In the genomic region with DNA sequence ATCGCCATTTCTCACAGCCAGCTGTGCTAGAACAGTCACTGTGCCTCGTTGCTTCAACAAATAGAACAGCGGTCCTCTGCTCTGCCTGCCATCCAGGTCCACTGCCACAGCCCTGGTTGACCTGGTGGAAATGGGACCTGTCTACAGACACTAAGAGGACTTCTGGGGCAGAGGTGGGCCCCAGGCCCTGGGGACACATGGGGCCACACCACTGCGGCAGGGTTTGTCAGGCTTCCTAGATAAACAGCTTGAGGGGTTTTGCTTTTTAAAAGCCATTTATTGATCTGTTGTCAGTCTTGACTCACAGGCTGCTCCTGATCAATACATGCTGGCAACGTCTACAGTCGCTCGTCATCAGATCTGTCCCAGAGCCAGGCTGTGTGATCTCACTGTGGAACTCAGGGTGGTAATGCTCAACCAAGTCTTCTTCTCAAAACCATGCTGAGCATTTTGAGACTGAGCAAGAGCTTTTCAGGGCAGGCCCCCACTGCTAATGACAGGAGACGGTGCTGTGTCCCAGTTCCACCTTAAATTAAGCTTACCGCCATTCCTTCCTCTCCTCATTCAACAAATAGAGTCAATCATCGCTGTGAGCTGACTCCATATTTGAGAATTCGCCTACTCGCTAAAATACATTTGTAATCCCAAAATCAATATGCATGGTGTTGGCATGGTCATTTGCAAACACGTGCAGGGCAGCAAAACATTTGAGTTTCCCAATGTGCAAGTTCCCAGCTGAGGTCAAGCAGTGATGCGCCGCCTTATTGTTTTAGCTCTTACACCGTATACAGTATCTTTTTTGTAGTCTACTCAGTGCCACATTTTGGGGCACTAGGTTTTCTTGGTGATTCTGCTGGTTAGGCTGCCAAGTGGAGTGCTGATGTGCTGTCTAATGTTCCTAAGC, we compare ENCODE assay signal across 1 cellular context.
TF ChIP-seq lines count a peak whose summit lies in the region.

No MANE protein-coding gene starts in this region.

TF ChIP-seq in HepG2, 621 proteins besides CTCF, POLR2A, EP300 and RAD21 (continues in another document):
- TF ChIP-seq, protein P1, sequence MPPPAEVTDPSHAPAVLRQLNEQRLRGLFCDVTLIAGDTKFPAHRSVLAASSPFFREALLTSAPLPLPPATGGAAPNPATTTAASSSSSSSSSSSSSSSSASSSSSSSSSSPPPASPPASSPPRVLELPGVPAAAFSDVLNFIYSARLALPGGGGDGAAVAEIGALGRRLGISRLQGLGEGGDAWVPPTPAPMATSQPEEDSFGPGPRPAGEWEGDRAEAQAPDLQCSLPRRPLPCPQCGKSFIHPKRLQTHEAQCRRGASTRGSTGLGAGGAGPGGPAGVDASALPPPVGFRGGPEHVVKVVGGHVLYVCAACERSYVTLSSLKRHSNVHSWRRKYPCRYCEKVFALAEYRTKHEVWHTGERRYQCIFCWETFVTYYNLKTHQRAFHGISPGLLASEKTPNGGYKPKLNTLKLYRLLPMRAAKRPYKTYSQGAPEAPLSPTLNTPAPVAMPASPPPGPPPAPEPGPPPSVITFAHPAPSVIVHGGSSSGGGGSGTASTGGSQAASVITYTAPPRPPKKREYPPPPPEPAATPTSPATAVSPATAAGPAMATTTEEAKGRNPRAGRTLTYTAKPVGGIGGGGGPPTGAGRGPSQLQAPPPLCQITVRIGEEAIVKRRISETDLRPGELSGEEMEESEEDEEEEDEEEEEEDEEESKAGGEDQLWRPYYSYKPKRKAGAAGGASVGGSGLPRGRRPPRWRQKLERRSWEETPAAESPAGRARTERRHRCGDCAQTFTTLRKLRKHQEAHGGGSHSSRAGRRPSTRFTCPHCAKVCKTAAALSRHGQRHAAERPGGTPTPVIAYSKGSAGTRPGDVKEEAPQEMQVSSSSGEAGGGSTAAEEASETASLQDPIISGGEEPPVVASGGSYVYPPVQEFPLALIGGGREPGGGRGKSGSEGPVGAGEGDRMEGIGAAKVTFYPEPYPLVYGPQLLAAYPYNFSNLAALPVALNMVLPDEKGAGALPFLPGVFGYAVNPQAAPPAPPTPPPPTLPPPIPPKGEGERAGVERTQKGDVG (CRISPR knock-in tag; IDR thresholded peaks at IDR 0.05; ENCODE audit: borderline replicate concordance) = peak; percentile 67
- TF ChIP-seq FOXJ3 (CRISPR knock-in tag; IDR thresholded peaks at IDR 0.05; ENCODE audit: borderline replicate concordance) = peak; percentile 61; the same call in 1 of the 2 replicates
- peak; percentile 55 for TF ChIP-seq TCF7 (IDR thresholded peaks at IDR 0.05; ENCODE audit: low read depth)
- peak; percentile 77; the same call in 1 of the 2 replicates for TF ChIP-seq ZNF317 (CRISPR knock-in tag; IDR thresholded peaks at IDR 0.05)
- TF ChIP-seq, protein P2, sequence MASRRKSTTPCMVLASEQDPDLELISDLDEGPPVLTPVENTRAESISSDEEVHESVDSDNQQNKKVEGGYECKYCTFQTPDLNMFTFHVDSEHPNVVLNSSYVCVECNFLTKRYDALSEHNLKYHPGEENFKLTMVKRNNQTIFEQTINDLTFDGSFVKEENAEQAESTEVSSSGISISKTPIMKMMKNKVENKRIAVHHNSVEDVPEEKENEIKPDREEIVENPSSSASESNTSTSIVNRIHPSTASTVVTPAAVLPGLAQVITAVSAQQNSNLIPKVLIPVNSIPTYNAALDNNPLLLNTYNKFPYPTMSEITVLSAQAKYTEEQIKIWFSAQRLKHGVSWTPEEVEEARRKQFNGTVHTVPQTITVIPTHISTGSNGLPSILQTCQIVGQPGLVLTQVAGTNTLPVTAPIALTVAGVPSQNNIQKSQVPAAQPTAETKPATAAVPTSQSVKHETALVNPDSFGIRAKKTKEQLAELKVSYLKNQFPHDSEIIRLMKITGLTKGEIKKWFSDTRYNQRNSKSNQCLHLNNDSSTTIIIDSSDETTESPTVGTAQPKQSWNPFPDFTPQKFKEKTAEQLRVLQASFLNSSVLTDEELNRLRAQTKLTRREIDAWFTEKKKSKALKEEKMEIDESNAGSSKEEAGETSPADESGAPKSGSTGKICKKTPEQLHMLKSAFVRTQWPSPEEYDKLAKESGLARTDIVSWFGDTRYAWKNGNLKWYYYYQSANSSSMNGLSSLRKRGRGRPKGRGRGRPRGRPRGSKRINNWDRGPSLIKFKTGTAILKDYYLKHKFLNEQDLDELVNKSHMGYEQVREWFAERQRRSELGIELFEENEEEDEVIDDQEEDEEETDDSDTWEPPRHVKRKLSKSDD (CRISPR knock-in tag; IDR thresholded peaks at IDR 0.05; ENCODE audit: low read depth) = 0 out of 2 replicates have a peak, but pooled peaks have one; percentile 12
- TF ChIP-seq, protein P3, sequence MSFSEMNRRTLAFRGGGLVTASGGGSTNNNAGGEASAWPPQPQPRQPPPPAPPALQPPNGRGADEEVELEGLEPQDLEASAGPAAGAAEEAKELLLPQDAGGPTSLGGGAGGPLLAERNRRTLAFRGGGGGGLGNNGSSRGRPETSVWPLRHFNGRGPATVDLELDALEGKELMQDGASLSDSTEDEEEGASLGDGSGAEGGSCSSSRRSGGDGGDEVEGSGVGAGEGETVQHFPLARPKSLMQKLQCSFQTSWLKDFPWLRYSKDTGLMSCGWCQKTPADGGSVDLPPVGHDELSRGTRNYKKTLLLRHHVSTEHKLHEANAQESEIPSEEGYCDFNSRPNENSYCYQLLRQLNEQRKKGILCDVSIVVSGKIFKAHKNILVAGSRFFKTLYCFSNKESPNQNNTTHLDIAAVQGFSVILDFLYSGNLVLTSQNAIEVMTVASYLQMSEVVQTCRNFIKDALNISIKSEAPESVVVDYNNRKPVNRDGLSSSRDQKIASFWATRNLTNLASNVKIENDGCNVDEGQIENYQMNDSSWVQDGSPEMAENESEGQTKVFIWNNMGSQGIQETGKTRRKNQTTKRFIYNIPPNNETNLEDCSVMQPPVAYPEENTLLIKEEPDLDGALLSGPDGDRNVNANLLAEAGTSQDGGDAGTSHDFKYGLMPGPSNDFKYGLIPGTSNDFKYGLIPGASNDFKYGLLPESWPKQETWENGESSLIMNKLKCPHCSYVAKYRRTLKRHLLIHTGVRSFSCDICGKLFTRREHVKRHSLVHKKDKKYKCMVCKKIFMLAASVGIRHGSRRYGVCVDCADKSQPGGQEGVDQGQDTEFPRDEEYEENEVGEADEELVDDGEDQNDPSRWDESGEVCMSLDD (CRISPR knock-in tag; IDR thresholded peaks at IDR 0.05; ENCODE audit: borderline replicate concordance) = no peak
- TF ChIP-seq, protein P4, sequence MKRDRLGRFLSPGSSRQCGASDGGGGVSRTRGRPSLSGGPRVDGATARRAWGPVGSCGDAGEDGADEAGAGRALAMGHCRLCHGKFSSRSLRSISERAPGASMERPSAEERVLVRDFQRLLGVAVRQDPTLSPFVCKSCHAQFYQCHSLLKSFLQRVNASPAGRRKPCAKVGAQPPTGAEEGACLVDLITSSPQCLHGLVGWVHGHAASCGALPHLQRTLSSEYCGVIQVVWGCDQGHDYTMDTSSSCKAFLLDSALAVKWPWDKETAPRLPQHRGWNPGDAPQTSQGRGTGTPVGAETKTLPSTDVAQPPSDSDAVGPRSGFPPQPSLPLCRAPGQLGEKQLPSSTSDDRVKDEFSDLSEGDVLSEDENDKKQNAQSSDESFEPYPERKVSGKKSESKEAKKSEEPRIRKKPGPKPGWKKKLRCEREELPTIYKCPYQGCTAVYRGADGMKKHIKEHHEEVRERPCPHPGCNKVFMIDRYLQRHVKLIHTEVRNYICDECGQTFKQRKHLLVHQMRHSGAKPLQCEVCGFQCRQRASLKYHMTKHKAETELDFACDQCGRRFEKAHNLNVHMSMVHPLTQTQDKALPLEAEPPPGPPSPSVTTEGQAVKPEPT (CRISPR knock-in tag; IDR thresholded peaks at IDR 0.05; ENCODE audit: low read depth) = peak; percentile 54
- TF ChIP-seq PHF21A (CRISPR knock-in tag; IDR thresholded peaks at IDR 0.05) = peak; percentile 43; the same call in 1 of the 2 replicates
- 0 out of 2 replicates have a peak, but pooled peaks have one; percentile 17 for TF ChIP-seq ARHGAP35 (CRISPR knock-in tag; IDR thresholded peaks at IDR 0.05; ENCODE audit: borderline replicate concordance)
- no peak for TF ChIP-seq ZNF614 (CRISPR knock-in tag; IDR thresholded peaks at IDR 0.05; ENCODE audit: borderline replicate concordance)
- TF ChIP-seq ZNF24 (IDR thresholded peaks at IDR 0.05) = no peak
- TF ChIP-seq, protein P5, sequence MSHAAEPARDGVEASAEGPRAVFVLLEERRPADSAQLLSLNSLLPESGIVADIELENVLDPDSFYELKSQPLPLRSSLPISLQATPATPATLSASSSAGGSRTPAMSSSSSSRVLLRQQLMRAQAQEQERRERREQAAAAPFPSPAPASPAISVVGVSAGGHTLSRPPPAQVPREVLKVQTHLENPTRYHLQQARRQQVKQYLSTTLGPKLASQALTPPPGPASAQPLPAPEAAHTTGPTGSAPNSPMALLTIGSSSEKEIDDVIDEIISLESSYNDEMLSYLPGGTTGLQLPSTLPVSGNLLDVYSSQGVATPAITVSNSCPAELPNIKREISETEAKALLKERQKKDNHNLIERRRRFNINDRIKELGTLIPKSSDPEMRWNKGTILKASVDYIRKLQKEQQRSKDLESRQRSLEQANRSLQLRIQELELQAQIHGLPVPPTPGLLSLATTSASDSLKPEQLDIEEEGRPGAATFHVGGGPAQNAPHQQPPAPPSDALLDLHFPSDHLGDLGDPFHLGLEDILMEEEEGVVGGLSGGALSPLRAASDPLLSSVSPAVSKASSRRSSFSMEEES (CRISPR knock-in tag; IDR thresholded peaks at IDR 0.05) = no peak
- no peak for TF ChIP-seq NFKBIZ (CRISPR knock-in tag; IDR thresholded peaks at IDR 0.05)
- 0 out of 2 replicates have a peak, but pooled peaks have one; percentile 47 for TF ChIP-seq ARID2 (CRISPR knock-in tag; IDR thresholded peaks at IDR 0.05; ENCODE audit: borderline replicate concordance)
- TF ChIP-seq, protein P6, sequence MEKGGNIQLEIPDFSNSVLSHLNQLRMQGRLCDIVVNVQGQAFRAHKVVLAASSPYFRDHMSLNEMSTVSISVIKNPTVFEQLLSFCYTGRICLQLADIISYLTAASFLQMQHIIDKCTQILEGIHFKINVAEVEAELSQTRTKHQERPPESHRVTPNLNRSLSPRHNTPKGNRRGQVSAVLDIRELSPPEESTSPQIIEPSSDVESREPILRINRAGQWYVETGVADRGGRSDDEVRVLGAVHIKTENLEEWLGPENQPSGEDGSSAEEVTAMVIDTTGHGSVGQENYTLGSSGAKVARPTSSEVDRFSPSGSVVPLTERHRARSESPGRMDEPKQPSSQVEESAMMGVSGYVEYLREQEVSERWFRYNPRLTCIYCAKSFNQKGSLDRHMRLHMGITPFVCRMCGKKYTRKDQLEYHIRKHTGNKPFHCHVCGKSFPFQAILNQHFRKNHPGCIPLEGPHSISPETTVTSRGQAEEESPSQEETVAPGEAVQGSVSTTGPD (CRISPR knock-in tag; IDR thresholded peaks at IDR 0.05) = peak; percentile 66; the same call in 1 of the 2 replicates
- TF ChIP-seq MIER3 (CRISPR knock-in tag; IDR thresholded peaks at IDR 0.05; ENCODE audit: borderline replicate concordance) = 0 out of 2 replicates have a peak, but pooled peaks have one; percentile 64
- TF ChIP-seq, protein P7, sequence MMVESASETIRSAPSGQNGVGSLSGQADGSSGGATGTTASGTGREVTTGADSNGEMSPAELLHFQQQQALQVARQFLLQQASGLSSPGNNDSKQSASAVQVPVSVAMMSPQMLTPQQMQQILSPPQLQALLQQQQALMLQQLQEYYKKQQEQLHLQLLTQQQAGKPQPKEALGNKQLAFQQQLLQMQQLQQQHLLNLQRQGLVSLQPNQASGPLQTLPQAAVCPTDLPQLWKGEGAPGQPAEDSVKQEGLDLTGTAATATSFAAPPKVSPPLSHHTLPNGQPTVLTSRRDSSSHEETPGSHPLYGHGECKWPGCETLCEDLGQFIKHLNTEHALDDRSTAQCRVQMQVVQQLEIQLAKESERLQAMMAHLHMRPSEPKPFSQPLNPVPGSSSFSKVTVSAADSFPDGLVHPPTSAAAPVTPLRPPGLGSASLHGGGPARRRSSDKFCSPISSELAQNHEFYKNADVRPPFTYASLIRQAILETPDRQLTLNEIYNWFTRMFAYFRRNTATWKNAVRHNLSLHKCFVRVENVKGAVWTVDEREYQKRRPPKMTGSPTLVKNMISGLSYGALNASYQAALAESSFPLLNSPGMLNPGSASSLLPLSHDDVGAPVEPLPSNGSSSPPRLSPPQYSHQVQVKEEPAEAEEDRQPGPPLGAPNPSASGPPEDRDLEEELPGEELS (CRISPR knock-in tag; IDR thresholded peaks at IDR 0.05) = peak; percentile 51; the same call in 1 of the 2 replicates
- TF ChIP-seq, protein P8, sequence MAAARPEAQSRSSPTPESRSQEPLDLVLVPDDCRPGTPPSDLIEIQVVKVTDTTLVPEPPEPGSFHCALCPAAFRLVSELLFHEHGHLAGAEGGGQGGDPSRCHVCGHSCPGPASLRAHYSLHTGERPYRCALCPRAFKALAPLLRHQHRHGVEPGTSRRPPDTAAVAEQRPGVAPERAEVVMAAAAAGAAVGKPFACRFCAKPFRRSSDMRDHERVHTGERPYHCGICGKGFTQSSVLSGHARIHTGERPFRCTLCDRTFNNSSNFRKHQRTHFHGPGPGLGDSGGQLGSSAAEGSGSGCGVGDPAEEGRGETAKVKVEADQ (CRISPR knock-in tag; IDR thresholded peaks at IDR 0.05; ENCODE audit: borderline replicate concordance) = peak; percentile 60; the same call in 1 of the 2 replicates
- TF ChIP-seq ZNF598 (CRISPR knock-in tag; IDR thresholded peaks at IDR 0.05; ENCODE audit: borderline replicate concordance) = no peak
- TF ChIP-seq, protein P9, sequence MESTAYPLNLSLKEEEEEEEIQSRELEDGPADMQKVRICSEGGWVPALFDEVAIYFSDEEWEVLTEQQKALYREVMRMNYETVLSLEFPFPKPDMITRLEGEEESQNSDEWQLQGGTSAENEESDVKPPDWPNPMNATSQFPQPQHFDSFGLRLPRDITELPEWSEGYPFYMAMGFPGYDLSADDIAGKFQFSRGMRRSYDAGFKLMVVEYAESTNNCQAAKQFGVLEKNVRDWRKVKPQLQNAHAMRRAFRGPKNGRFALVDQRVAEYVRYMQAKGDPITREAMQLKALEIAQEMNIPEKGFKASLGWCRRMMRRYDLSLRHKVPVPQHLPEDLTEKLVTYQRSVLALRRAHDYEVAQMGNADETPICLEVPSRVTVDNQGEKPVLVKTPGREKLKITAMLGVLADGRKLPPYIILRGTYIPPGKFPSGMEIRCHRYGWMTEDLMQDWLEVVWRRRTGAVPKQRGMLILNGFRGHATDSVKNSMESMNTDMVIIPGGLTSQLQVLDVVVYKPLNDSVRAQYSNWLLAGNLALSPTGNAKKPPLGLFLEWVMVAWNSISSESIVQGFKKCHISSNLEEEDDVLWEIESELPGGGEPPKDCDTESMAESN (CRISPR knock-in tag; conservative IDR thresholded peaks at IDR 0.05) = 0 out of 2 replicates have a peak, but pooled peaks have one; percentile 37
